1 cellular context compared by ENCODE assay signal in genomic region chr4:98261291-98262271, GRCh38.
TF ChIP-seq lines count a peak whose summit lies in the region.

RAP1GDS1 (plus strand) TSS chr4:98261384; CDS start chr4:98261566, 182 bp downstream.

TF ChIP-seq in HepG2, 621 proteins besides CTCF, POLR2A, EP300 and RAD21 (continued from another document and continues in another):
- TF ChIP-seq ZBTB14 (CRISPR knock-in tag; IDR thresholded peaks at IDR 0.05) = peak; percentile 74
- 0 out of 2 replicates have a peak, but pooled peaks have one; percentile 40 for TF ChIP-seq ZNF691 (CRISPR knock-in tag; IDR thresholded peaks at IDR 0.05; ENCODE audit: borderline replicate concordance, low read depth)
- 0 out of 2 replicates have a peak, but pooled peaks have one; percentile 58 for TF ChIP-seq ZNF430 (CRISPR knock-in tag; IDR thresholded peaks at IDR 0.05)
- TF ChIP-seq HMGXB3 (CRISPR knock-in tag; IDR thresholded peaks at IDR 0.05; ENCODE audit: borderline replicate concordance) = no peak
- TF ChIP-seq MYPOP (CRISPR knock-in tag; IDR thresholded peaks at IDR 0.05) = peak; percentile 5; the same call in 1 of the 2 replicates
- 0 out of 2 replicates have a peak, but pooled peaks have one; percentile 31 for TF ChIP-seq ZNF816 (CRISPR knock-in tag; IDR thresholded peaks at IDR 0.05; ENCODE audit: borderline replicate concordance)
- TF ChIP-seq ASH2L (IDR thresholded peaks at IDR 0.05; ENCODE audit: insufficient read length, low read depth, low read length) = peak; percentile 25
- no peak for TF ChIP-seq PPARG (CRISPR knock-in tag; conservative IDR thresholded peaks at IDR 0.05)
- 0 out of 2 replicates have a peak, but pooled peaks have one; percentile 14 for TF ChIP-seq ZNF580 (CRISPR knock-in tag; IDR thresholded peaks at IDR 0.05; ENCODE audit: borderline replicate concordance, low read depth)
- 0 out of 2 replicates have a peak, but pooled peaks have one; percentile 45 for TF ChIP-seq ZBTB39 (CRISPR knock-in tag; IDR thresholded peaks at IDR 0.05)
- TF ChIP-seq NONO (IDR thresholded peaks at IDR 0.05) = no peak
- 0 out of 2 replicates have a peak, but pooled peaks have one; percentile 31 for TF ChIP-seq NONO (CRISPR knock-in tag; conservative IDR thresholded peaks at IDR 0.05)
- TF ChIP-seq GFI1 (CRISPR knock-in tag; IDR thresholded peaks at IDR 0.05; ENCODE audit: borderline replicate concordance) = peak; percentile 60; the same call in 1 of the 2 replicates
- TF ChIP-seq ZBED4 (CRISPR knock-in tag; IDR thresholded peaks at IDR 0.05; ENCODE audit: borderline replicate concordance) = no peak
- TF ChIP-seq RORA (CRISPR knock-in tag; IDR thresholded peaks at IDR 0.05) = no peak
- 0 out of 2 replicates have a peak, but pooled peaks have one; percentile 69 for TF ChIP-seq ZNF317 (CRISPR knock-in tag; IDR thresholded peaks at IDR 0.05)
- TF ChIP-seq GRHL1 (CRISPR knock-in tag; conservative IDR thresholded peaks at IDR 0.05) = no peak
- 0 out of 2 replicates have a peak, but pooled peaks have one; percentile 18 for TF ChIP-seq REPIN1 (CRISPR knock-in tag; IDR thresholded peaks at IDR 0.05; ENCODE audit: borderline replicate concordance, low read depth)
- TF ChIP-seq HNF4A (CRISPR knock-in tag; IDR thresholded peaks at IDR 0.05) = no peak
- TF ChIP-seq THAP7 (CRISPR knock-in tag; IDR thresholded peaks at IDR 0.05) = no peak
- TF ChIP-seq HNF4G (IDR thresholded peaks at IDR 0.05; ENCODE audit: borderline replicate concordance, low read depth, low read length) = no peak
- no peak for TF ChIP-seq HNF4G (CRISPR knock-in tag; IDR thresholded peaks at IDR 0.05; ENCODE audit: borderline replicate concordance, low read depth)
- 0 out of 2 replicates have a peak, but pooled peaks have one; percentile 60 for TF ChIP-seq ZNF276 (CRISPR knock-in tag; IDR thresholded peaks at IDR 0.05; ENCODE audit: low read depth)
- no peak for TF ChIP-seq ZBTB7A (CRISPR knock-in tag; IDR thresholded peaks at IDR 0.05)
- TF ChIP-seq FOSL2 (CRISPR knock-in tag; IDR thresholded peaks at IDR 0.05) = no peak
- TF ChIP-seq ERF (CRISPR knock-in tag; IDR thresholded peaks at IDR 0.05) = no peak
- no peak for TF ChIP-seq HNRNPUL1 (IDR thresholded peaks at IDR 0.05; ENCODE audit: low read depth, low read length)
- TF ChIP-seq KLF15 (CRISPR knock-in tag; IDR thresholded peaks at IDR 0.05; ENCODE audit: borderline replicate concordance) = no peak
- peak; percentile 9; the same call in 1 of the 2 replicates for TF ChIP-seq SAP130 (CRISPR knock-in tag; IDR thresholded peaks at IDR 0.05; ENCODE audit: low read depth)
- 0 out of 2 replicates have a peak, but pooled peaks have one; percentile 10 for TF ChIP-seq SRY (CRISPR knock-in tag; IDR thresholded peaks at IDR 0.05)
